Comparison of ENCODE assay signal across 2 cellular contexts in the genomic region with DNA sequence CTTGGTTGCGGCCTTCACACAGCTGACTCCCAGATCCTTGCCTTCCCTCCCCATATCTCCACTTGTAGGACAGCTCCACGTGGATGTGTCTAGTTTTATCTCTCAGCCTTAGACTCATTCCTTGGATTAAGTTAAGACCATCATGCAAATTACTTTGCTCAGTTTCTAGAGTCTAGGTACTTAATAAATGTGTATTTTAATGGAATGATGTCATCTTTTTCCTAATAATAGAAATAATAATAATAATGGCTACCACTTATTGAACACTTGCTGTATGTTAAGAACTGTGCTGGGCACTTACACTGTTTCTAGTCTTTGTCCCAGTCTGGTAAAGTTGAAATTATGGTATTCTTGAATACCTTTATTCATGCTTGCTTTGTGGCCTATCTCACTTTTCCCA.
TF ChIP-seq lines count a peak whose summit lies in the region.

No MANE protein-coding gene starts in this region.

TF ChIP-seq in HepG2, 621 proteins besides CTCF, POLR2A, EP300 and RAD21:
- TF ChIP-seq, protein P1, sequence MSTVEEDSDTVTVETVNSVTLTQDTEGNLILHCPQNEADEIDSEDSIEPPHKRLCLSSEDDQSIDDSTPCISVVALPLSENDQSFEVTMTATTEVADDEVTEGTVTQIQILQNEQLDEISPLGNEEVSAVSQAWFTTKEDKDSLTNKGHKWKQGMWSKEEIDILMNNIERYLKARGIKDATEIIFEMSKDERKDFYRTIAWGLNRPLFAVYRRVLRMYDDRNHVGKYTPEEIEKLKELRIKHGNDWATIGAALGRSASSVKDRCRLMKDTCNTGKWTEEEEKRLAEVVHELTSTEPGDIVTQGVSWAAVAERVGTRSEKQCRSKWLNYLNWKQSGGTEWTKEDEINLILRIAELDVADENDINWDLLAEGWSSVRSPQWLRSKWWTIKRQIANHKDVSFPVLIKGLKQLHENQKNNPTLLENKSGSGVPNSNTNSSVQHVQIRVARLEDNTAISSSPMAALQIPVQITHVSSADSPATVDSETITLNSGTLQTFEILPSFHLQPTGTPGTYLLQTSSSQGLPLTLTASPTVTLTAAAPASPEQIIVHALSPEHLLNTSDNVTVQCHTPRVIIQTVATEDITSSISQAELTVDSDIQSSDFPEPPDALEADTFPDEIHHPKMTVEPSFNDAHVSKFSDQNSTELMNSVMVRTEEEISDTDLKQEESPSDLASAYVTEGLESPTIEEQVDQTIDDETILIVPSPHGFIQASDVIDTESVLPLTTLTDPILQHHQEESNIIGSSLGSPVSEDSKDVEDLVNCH (CRISPR knock-in tag; IDR thresholded peaks at IDR 0.05), result no peak
- TF ChIP-seq POLR2G (IDR thresholded peaks at IDR 0.05; ENCODE audit: low read depth, low read length) (no peak), TRIM24 (CRISPR knock-in tag; IDR thresholded peaks at IDR 0.05) (no peak), ZNF75D (CRISPR knock-in tag; IDR thresholded peaks at IDR 0.05; ENCODE audit: borderline replicate concordance) (no peak), ATF7 (IDR thresholded peaks at IDR 0.05) (peak; percentile 84), ATF7 (CRISPR knock-in tag; IDR thresholded peaks at IDR 0.05) (no peak)

TF ChIP-seq in K562, 482 proteins besides CTCF, POLR2A, EP300 and RAD21:
- TF ChIP-seq, protein P2, sequence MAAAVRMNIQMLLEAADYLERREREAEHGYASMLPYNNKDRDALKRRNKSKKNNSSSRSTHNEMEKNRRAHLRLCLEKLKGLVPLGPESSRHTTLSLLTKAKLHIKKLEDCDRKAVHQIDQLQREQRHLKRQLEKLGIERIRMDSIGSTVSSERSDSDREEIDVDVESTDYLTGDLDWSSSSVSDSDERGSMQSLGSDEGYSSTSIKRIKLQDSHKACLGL (CRISPR knock-in tag; IDR thresholded peaks at IDR 0.05; ENCODE audit: borderline replicate concordance, poor library complexity, severe bottlenecking), result no peak
- TF ChIP-seq, protein P3, sequence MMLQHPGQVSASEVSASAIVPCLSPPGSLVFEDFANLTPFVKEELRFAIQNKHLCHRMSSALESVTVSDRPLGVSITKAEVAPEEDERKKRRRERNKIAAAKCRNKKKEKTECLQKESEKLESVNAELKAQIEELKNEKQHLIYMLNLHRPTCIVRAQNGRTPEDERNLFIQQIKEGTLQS (IDR thresholded peaks at IDR 0.05), result 0 out of 2 replicates have a peak, but pooled peaks have one; percentile 20
- TF ChIP-seq, protein P3 (CRISPR knock-in tag; conservative IDR thresholded peaks at IDR 0.05), result no peak
